ENCODE assay signal across 10 cellular contexts in the genomic region with DNA sequence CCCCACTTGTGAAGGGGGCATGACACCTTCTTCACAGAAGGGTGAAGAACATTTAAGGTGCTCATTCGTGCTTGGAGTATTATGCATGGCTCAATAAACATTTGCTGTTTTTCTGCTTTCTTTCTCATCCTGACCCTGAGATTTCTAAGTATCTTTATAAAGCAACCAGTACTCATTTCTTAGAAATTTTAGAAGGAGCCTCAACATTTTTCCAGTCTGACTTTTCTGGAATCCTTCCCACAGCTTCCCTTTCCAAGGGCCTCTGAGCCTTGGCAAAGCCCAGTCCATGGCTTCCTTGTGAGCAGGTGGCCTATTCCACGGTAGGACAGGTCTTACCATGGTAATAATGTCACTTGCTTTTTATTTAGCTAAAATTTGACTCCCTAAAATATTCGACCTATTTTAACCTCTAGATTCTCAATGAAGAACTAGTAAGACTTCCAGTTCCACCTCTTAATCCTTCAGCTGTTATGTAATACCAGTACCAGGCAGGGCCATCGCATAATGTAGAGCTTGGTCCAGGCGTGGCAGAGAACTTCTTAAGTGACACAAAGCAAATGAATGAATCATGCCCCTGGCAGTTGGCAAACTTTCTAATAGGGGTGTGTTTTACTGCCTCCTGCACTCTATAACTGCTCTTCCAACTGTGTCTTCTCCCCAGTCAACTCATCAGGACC. TPM values are rescaled to one million over a fixed set of nuclear protein-coding genes. Genes with fewer than 3 reads are reported as not detected.
DNase-seq lines count a peak whose midpoint lies in the region; ATAC-seq and TF ChIP-seq lines count a peak whose summit lies in the region.
"Had no signal": no experiment of that assay in that cellular context is flagged by ENCODE, and none has a peak within 500 bp of the region (broad histone marks: within the 10 kb centered on the region; RNA-seq: fewer than 3 reads in every experiment).

No MANE protein-coding gene starts in this region.

- no peak for ATAC-seq in HG03342 (IDR thresholded peaks at IDR 0.05; ENCODE audit: unreplicated experiment)

- intact Hi-C loops in spleen (cut with DNase I; ENCODE audit: low total_unique reads) = loop anchor here (10.0 kb wide), 1 partner anchor 79 kb away; no protein-coding TSS in a partner anchor

- H3K36me3 ChIP-seq in spleen (no peaks in the 10 kb centered on the region), Karpas-422 (ENCODE audit: insufficient read depth, low read length) (no peaks in the 10 kb centered on the region)

- no peaks in the 10 kb centered on the region for H4K20me1 ChIP-seq in Karpas-422 (ENCODE audit: insufficient read depth, low read depth, low read length)

- peaks cover 0 to 53% (median 9%) of the 10 kb centered on the region in 6 donors for H3K4me1 ChIP-seq in spleen
- no peaks in the 10 kb centered on the region for H3K4me1 ChIP-seq in Karpas-422 (ENCODE audit: low read length)

- H3K79me2 ChIP-seq in Karpas-422 (ENCODE audit: low read length) = no peaks in the 10 kb centered on the region

- 55 to 79% (median 68%) methylated on average over 5 of the region's 5 CpGs for WGBS in spleen, 5 donors

- H3K4me3 ChIP-seq in spleen (no peak overlapping the region), Karpas-422 (ENCODE audit: low read length) (no peak overlapping the region)

- H3K9ac ChIP-seq in Karpas-422 (ENCODE audit: low read length) = no peak overlapping the region

- peak overlapping the region; percentile 38 for H3K27ac ChIP-seq in 22Rv1
- peak overlapping the region in 3 of 8 donors; percentile 18 to 47 (median 26) for H3K27ac ChIP-seq in spleen
- no peak overlapping the region for H3K27ac ChIP-seq in Karpas-422 (ENCODE audit: low read length)

- H3K4me2 ChIP-seq in Karpas-422 (ENCODE audit: low read depth, low read length, poor library complexity, severe bottlenecking) = no peak overlapping the region

- H3K9me3 ChIP-seq in spleen = no peaks in the 10 kb centered on the region
- no peaks in the 10 kb centered on the region for H3K9me3 ChIP-seq in Karpas-422 (ENCODE audit: low read length)

- no peak for TF ChIP-seq POLR2A in spleen (IDR thresholded peaks at IDR 0.05)

- H3K27me3 ChIP-seq in spleen (replicated peaks in 1 of 7) (no peaks in the 10 kb centered on the region), Karpas-422 (ENCODE audit: low read length) (no peaks in the 10 kb centered on the region)

- H3K9me2 ChIP-seq in Karpas-422 (replicated peaks; ENCODE audit: insufficient read depth, low read length) = no peaks in the 10 kb centered on the region

- peak; percentile 51 for DNase-seq in HK-2 (ENCODE audit: unreplicated experiment)
- peak; percentile 23 for DNase-seq in amniotic stem cell (lab: John Stamatoyannopoulos, UW)
- DNase-seq in kidney glomerular epithelial cell (lab: John Stamatoyannopoulos, UW) = peak; percentile 92
- DNase-seq in GM19240 (ENCODE audit: insufficient read length, low spot score) = no peak
- DNase-seq in spleen = no peak
- no peak for DNase-seq in Karpas-422
- DNase-seq: DND-41 had no signal

- H2AFZ ChIP-seq in Karpas-422 (ENCODE audit: low read length) = no peak overlapping the region

- no peak for TF ChIP-seq CTCF in 22Rv1 (IDR thresholded peaks at IDR 0.05)
- no peak for TF ChIP-seq CTCF in spleen (IDR thresholded peaks at IDR 0.05 in 8 of 11, conservative IDR thresholded peaks at IDR 0.05 in 3 of 11)

RNA-seq across cellular contexts. Expression of gene TM4SF4, which starts 1.0 kb away (rescaled TPM):
- total RNA-seq in spleen = not detected
- under 1 TPM in 2 of 3 donors, not detected in 1; 0.11 to 0.29 TPM for polyA plus RNA-seq in spleen
- not detected in 2 replicates for total RNA-seq in Karpas-422 (2014; rRNA removed; shearing (Covaris generic); ENCODE audit: low replicate concordance)
- total RNA-seq: H1 had no signal
- polyA plus RNA-seq: H1 had no signal

Comparison
In these comparisons a context has a peak if more than half of its experiments do, and no peak if none do; other contexts are left out.
1. DNase-seq: peak in HK-2 (single experiment), amniotic stem cell (single experiment) and kidney glomerular epithelial cell (single experiment); none in GM19240 (single experiment), spleen (single experiment) and Karpas-422 (single experiment).